ENCODE assay signal across 7 cellular contexts in genomic region chr3:39208463-39209055, GRCh38. TPM values are rescaled to one million over a fixed set of nuclear protein-coding genes. Genes with fewer than 3 reads are reported as not detected.
DNase-seq lines count a peak whose midpoint lies in the region; ATAC-seq and TF ChIP-seq lines count a peak whose summit lies in the region.

No MANE protein-coding gene starts in this region.

- TF ChIP-seq CTCF in HFFc6 (IDR thresholded peaks at IDR 0.05) (peak; percentile 78), lower lobe of right lung (IDR thresholded peaks at IDR 0.05) (peak; percentile 63), transverse colon (IDR thresholded peaks at IDR 0.05) (peak; percentile 40 to 58 (median 47)), ascending aorta (IDR thresholded peaks at IDR 0.05) (peak in 1 of 3 experiments; percentile 59)

- intact Hi-C loops in lower lobe of right lung (cut with DNase I) = loop anchor here (10.0 kb wide), 1 partner anchor 76 kb away; the partner anchor contains the start of gene CX3CR1
- intact Hi-C loops in transverse colon (cut with DNase I; ENCODE audit: low total_unique reads) = no loop called here
- intact Hi-C loops in ascending aorta (cut with DNase I) = loop anchor here (2.0 kb wide), 1 partner anchor 80 kb away; no protein-coding TSS in a partner anchor

- no peak overlapping the region for H3K27ac Mint-ChIP-seq in HFFc6

- H3K4me1 ChIP-seq in ectodermal cell (ENCODE audit: control insufficient read depth, insufficient read depth, low read length) (no peaks in the 10 kb centered on the region), lower lobe of right lung (peaks cover 15% of the 10 kb centered on the region), transverse colon (peaks cover 0 to 6% (median 0%) of the 10 kb centered on the region in 4 donors), ascending aorta (no peaks in the 10 kb centered on the region)

- H3K27me3 ChIP-seq in ectodermal cell (ENCODE audit: control insufficient read depth, insufficient read depth, low read length, poor library complexity, severe bottlenecking) = no peaks in the 10 kb centered on the region
- H3K27me3 ChIP-seq in lower lobe of right lung (ENCODE audit: low read depth) = no peaks in the 10 kb centered on the region
- no peaks in the 10 kb centered on the region for H3K27me3 ChIP-seq in transverse colon
- no peaks in the 10 kb centered on the region for H3K27me3 ChIP-seq in ascending aorta

- H3K27ac ChIP-seq in ectodermal cell (ENCODE audit: insufficient read depth, low read depth, low read length, poor library complexity, severe bottlenecking) (peak overlapping the region; percentile 64), lower lobe of right lung (peak overlapping the region; percentile 24), transverse colon (no peak overlapping the region), ascending aorta (no peak overlapping the region)

- no peaks in the 10 kb centered on the region for H3K9me3 ChIP-seq in ectodermal cell (ENCODE audit: control insufficient read depth, low read length)
- no peaks in the 10 kb centered on the region for H3K9me3 ChIP-seq in lower lobe of right lung
- H3K9me3 ChIP-seq in transverse colon = no peaks in the 10 kb centered on the region
- no peaks in the 10 kb centered on the region for H3K9me3 ChIP-seq in ascending aorta

- peak; percentile 68 to 79 for ATAC-seq in lower lobe of right lung

- TF ChIP-seq EP300 in transverse colon (IDR thresholded peaks at IDR 0.05; ENCODE audit: low read depth) = no peak

- no peak overlapping the region for H3K4me3 ChIP-seq in ectodermal cell (ENCODE audit: insufficient read depth, low read depth, low read length)
- H3K4me3 ChIP-seq in lower lobe of right lung = no peak overlapping the region
- no peak overlapping the region for H3K4me3 ChIP-seq in transverse colon
- no peak overlapping the region for H3K4me3 ChIP-seq in ascending aorta

- H3K4me3 Mint-ChIP-seq in HFFc6 = no peak overlapping the region

- in situ Hi-C loops in transverse colon (cut with MboI; ENCODE audit: low pct_ligation_motif_present in 1 of 4, low pct_unique_long_range_greater_than_20kb in 1 of 4, low sequenced_read_pairs in 3 of 4) = loop anchor here in 1 of 4 donors (25.0 kb wide), 1 partner anchor 179 kb away; the partner anchor contains the start of gene SLC25A38

- peaks cover 6% of the 10 kb centered on the region; the same call in 1 of the 2 replicates for H3K4me1 Mint-ChIP-seq in HFFc6 (ENCODE audit: low read depth)

- WGBS in ectodermal cell, 2 experiments = 40% methylated on average over 6 of the region's 7 CpGs
- 35 to 69% methylated on average over 3 to 7 of the region's 7 CpGs for WGBS in transverse colon (ENCODE audit: low coverage in 1 of 2), 2 donors

- TF ChIP-seq POLR2A in transverse colon (IDR thresholded peaks at IDR 0.05) = no peak

- peaks cover 36% of the 10 kb centered on the region for H3K27me3 Mint-ChIP-seq in HFFc6 (ENCODE audit: insufficient read depth)

- DNase-seq in EH (ENCODE audit: low read depth) (peak; percentile 69), HFFc6 (peak; percentile 48), SHP77 treated with DMSO at 0.1 percent for 48 hours (lab: John Stamatoyannopoulos, UW) (peak; percentile 62), lower lobe of right lung (peak; percentile 53), transverse colon (peak; percentile 64), ascending aorta (ENCODE audit: low spot score in 2 of 2) (no peak)

- peaks cover 4% of the 10 kb centered on the region; the same call in 1 of the 2 replicates for H3K9me3 Mint-ChIP-seq in HFFc6

- no peaks in the 10 kb centered on the region for H3K36me3 Mint-ChIP-seq in HFFc6 (ENCODE audit: low read depth)

- H3K36me3 ChIP-seq in ectodermal cell (ENCODE audit: control insufficient read depth, insufficient read depth, low read length) (no peaks in the 10 kb centered on the region), lower lobe of right lung (no peaks in the 10 kb centered on the region), transverse colon (no peaks in the 10 kb centered on the region), ascending aorta (no peaks in the 10 kb centered on the region)

RNA-seq across cellular contexts. Expression of gene XIRP1, which starts 16.2 kb away (rescaled TPM):
- total RNA-seq in HFFc6 (2021; fragmentation: NEBNext Ultra II Directional; extraction: Animal tissue kit (Norgen Biotek cat#: 25700)) = not detected
- polyA plus RNA-seq in ectodermal cell (2013, experiment 1 of 4) = not detected
- 0.04 TPM for polyA plus RNA-seq in ectodermal cell (2013, experiment 2 of 4)
- 0.05 TPM for polyA plus RNA-seq in ectodermal cell (2013, experiment 3 of 4)
- not detected for polyA plus RNA-seq in ectodermal cell (2013, experiment 4 of 4)
- total RNA-seq in lower lobe of right lung = not detected
- 1 to 10 TPM in 1 of 4 donors, under 1 TPM in 1, not detected in 2; 0.40 to 6.0 TPM for total RNA-seq in transverse colon
- not detected for total RNA-seq in ascending aorta

RNA-seq across cellular contexts. Expression of gene CSRNP1, which starts 55.2 kb away (rescaled TPM):
- 10 to 100 TPM; 10.5 to 18.2 (median 12.5) TPM for total RNA-seq in HFFc6 (2021; fragmentation: NEBNext Ultra II Directional; extraction: Animal tissue kit (Norgen Biotek cat#: 25700))
- 6.1 TPM for polyA plus RNA-seq in ectodermal cell (2013, experiment 1 of 4)
- 7.0 TPM for polyA plus RNA-seq in ectodermal cell (2013, experiment 2 of 4)
- polyA plus RNA-seq in ectodermal cell (2013, experiment 3 of 4) = 5.9 TPM
- 5.7 TPM for polyA plus RNA-seq in ectodermal cell (2013, experiment 4 of 4)
- total RNA-seq in lower lobe of right lung (55.1 TPM), transverse colon (100 to 1,000 TPM in 1 of 4 donors, 10 to 100 TPM in 3; 10.9 to 112 (median 38.4) TPM), ascending aorta (176 TPM)

Comparison
In these comparisons a context has a peak if more than half of its experiments do, and no peak if none do; other contexts are left out.
1. DNase-seq: peak in EH (single experiment), HFFc6 (single experiment), SHP77 treated with DMSO at 0.1 percent for 48 hours (single experiment), lower lobe of right lung (single experiment) and transverse colon (single experiment); none in ascending aorta (0 of 2).
2. H3K27ac ChIP-seq: peak in ectodermal cell (single experiment) and lower lobe of right lung (single experiment); none in transverse colon (0 of 4) and ascending aorta (0 of 2).